ENCODE assay signal across 1 cellular context in genomic region chr1:212783976-212784375, GRCh38.
A peak's percentile ranks its signal among the peaks of the same experiment; 100 is the strongest.
TF ChIP-seq lines count a peak whose summit lies in the region.

No MANE protein-coding gene starts in this region.

TF ChIP-seq in endothelial cell of umbilical vein, 7 proteins besides CTCF, POLR2A, EP300 and RAD21:
- TF ChIP-seq FOS (IDR thresholded peaks at IDR 0.05; ENCODE audit: borderline replicate concordance, insufficient read depth, low read length), result peak; percentile 4
- no peak for TF ChIP-seq MYC (IDR thresholded peaks at IDR 0.05; ENCODE audit: low read depth, low read length)
